ENCODE assay signal across 1 cellular context in the genomic region with DNA sequence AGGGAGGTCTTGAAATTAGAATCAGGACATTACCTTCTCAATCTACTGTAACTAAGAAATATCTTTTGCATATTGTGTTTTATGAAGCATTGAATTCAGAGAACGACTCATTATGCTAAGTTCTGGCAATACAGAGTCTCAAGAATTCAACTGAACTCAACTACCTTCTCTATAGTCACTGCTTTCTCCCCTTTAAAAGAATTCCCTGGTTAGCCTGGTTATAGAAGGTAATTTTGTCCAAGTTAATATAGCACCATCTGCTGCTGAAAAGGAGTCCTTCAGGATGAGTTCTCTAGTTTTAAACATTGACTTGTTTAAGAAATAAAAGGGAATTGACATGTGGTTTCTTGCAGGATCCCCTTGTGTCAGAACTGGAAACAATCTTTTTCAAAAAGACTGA.
TF ChIP-seq lines count a peak whose summit lies in the region.

No MANE protein-coding gene starts in this region.

TF ChIP-seq in GM23338, 12 proteins besides CTCF, POLR2A, EP300 and RAD21 (continued from another document):
- TF ChIP-seq, protein P1, sequence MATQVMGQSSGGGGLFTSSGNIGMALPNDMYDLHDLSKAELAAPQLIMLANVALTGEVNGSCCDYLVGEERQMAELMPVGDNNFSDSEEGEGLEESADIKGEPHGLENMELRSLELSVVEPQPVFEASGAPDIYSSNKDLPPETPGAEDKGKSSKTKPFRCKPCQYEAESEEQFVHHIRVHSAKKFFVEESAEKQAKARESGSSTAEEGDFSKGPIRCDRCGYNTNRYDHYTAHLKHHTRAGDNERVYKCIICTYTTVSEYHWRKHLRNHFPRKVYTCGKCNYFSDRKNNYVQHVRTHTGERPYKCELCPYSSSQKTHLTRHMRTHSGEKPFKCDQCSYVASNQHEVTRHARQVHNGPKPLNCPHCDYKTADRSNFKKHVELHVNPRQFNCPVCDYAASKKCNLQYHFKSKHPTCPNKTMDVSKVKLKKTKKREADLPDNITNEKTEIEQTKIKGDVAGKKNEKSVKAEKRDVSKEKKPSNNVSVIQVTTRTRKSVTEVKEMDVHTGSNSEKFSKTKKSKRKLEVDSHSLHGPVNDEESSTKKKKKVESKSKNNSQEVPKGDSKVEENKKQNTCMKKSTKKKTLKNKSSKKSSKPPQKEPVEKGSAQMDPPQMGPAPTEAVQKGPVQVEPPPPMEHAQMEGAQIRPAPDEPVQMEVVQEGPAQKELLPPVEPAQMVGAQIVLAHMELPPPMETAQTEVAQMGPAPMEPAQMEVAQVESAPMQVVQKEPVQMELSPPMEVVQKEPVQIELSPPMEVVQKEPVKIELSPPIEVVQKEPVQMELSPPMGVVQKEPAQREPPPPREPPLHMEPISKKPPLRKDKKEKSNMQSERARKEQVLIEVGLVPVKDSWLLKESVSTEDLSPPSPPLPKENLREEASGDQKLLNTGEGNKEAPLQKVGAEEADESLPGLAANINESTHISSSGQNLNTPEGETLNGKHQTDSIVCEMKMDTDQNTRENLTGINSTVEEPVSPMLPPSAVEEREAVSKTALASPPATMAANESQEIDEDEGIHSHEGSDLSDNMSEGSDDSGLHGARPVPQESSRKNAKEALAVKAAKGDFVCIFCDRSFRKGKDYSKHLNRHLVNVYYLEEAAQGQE (IDR thresholded peaks at IDR 0.05; ENCODE audit: unreplicated experiment), result no peak
